ENCODE assay signal across 1 cellular context in genomic region chr2:160207804-160208661, GRCh38.
TF ChIP-seq lines count a peak whose summit lies in the region.

No MANE protein-coding gene starts in this region.

TF ChIP-seq in HepG2, 621 proteins besides CTCF, POLR2A, EP300 and RAD21 (continued from another document):
- TF ChIP-seq ZBTB26 (CRISPR knock-in tag; IDR thresholded peaks at IDR 0.05; ENCODE audit: borderline replicate concordance), result no peak
- TF ChIP-seq TRIM24 (CRISPR knock-in tag; IDR thresholded peaks at IDR 0.05), result no peak
- no peak for TF ChIP-seq NONO (IDR thresholded peaks at IDR 0.05)
- TF ChIP-seq NONO (CRISPR knock-in tag; conservative IDR thresholded peaks at IDR 0.05), result no peak
- no peak for TF ChIP-seq THAP8 (CRISPR knock-in tag; IDR thresholded peaks at IDR 0.05; ENCODE audit: borderline replicate concordance)
- TF ChIP-seq, protein P1, sequence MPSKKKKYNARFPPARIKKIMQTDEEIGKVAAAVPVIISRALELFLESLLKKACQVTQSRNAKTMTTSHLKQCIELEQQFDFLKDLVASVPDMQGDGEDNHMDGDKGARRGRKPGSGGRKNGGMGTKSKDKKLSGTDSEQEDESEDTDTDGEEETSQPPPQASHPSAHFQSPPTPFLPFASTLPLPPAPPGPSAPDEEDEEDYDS (CRISPR knock-in tag; IDR thresholded peaks at IDR 0.05), result 0 out of 2 replicates have a peak, but pooled peaks have one; percentile 15
- TF ChIP-seq HDAC1 (CRISPR knock-in tag; IDR thresholded peaks at IDR 0.05), result peak; percentile 50; the same call in 1 of the 2 replicates
- TF ChIP-seq, protein P2, sequence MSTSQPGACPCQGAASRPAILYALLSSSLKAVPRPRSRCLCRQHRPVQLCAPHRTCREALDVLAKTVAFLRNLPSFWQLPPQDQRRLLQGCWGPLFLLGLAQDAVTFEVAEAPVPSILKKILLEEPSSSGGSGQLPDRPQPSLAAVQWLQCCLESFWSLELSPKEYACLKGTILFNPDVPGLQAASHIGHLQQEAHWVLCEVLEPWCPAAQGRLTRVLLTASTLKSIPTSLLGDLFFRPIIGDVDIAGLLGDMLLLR (CRISPR knock-in tag; IDR thresholded peaks at IDR 0.05), result no peak
- TF ChIP-seq ZNF720 (CRISPR knock-in tag; IDR thresholded peaks at IDR 0.05), result no peak
- TF ChIP-seq TOE1 (CRISPR knock-in tag; IDR thresholded peaks at IDR 0.05), result no peak
- TF ChIP-seq, protein P3, sequence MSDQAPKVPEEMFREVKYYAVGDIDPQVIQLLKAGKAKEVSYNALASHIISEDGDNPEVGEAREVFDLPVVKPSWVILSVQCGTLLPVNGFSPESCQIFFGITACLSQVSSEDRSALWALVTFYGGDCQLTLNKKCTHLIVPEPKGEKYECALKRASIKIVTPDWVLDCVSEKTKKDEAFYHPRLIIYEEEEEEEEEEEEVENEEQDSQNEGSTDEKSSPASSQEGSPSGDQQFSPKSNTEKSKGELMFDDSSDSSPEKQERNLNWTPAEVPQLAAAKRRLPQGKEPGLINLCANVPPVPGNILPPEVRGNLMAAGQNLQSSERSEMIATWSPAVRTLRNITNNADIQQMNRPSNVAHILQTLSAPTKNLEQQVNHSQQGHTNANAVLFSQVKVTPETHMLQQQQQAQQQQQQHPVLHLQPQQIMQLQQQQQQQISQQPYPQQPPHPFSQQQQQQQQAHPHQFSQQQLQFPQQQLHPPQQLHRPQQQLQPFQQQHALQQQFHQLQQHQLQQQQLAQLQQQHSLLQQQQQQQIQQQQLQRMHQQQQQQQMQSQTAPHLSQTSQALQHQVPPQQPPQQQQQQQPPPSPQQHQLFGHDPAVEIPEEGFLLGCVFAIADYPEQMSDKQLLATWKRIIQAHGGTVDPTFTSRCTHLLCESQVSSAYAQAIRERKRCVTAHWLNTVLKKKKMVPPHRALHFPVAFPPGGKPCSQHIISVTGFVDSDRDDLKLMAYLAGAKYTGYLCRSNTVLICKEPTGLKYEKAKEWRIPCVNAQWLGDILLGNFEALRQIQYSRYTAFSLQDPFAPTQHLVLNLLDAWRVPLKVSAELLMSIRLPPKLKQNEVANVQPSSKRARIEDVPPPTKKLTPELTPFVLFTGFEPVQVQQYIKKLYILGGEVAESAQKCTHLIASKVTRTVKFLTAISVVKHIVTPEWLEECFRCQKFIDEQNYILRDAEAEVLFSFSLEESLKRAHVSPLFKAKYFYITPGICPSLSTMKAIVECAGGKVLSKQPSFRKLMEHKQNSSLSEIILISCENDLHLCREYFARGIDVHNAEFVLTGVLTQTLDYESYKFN (CRISPR knock-in tag; conservative IDR thresholded peaks at IDR 0.05), result 0 out of 2 replicates have a peak, but pooled peaks have one; percentile 21
- TF ChIP-seq ZNF44 (CRISPR knock-in tag; IDR thresholded peaks at IDR 0.05), result no peak
- no peak for TF ChIP-seq TBX3 (IDR thresholded peaks at IDR 0.05; ENCODE audit: borderline replicate concordance)
- TF ChIP-seq EZH2 (conservative IDR thresholded peaks at IDR 0.05; ENCODE audit: low read depth, low read length), result no peak
- TF ChIP-seq HNF1B (CRISPR knock-in tag; IDR thresholded peaks at IDR 0.05), result no peak
- TF ChIP-seq ETV6 (CRISPR knock-in tag; conservative IDR thresholded peaks at IDR 0.05), result no peak
- TF ChIP-seq YEATS2 (CRISPR knock-in tag; IDR thresholded peaks at IDR 0.05; ENCODE audit: borderline replicate concordance), result no peak
- TF ChIP-seq HIC2 (CRISPR knock-in tag; IDR thresholded peaks at IDR 0.05; ENCODE audit: low read depth), result peak; percentile 99
- peak; percentile 46; the same call in 1 of the 2 replicates for TF ChIP-seq ETV5 (CRISPR knock-in tag; IDR thresholded peaks at IDR 0.05; ENCODE audit: borderline replicate concordance)
- no peak for TF ChIP-seq ZNF773 (CRISPR knock-in tag; IDR thresholded peaks at IDR 0.05; ENCODE audit: borderline replicate concordance)
- TF ChIP-seq ZNF282 (IDR thresholded peaks at IDR 0.05; ENCODE audit: partially characterized antibody), result no peak
- TF ChIP-seq POLR2G (IDR thresholded peaks at IDR 0.05; ENCODE audit: low read depth, low read length), result 0 out of 2 replicates have a peak, but pooled peaks have one; percentile 33
- peak; percentile 94 for TF ChIP-seq HNRNPL (IDR thresholded peaks at IDR 0.05; ENCODE audit: low read depth, low read length)
- 0 out of 2 replicates have a peak, but pooled peaks have one; percentile 20 for TF ChIP-seq RARA (CRISPR knock-in tag; IDR thresholded peaks at IDR 0.05)
- no peak for TF ChIP-seq RFX3 (CRISPR knock-in tag; IDR thresholded peaks at IDR 0.05)
- no peak for TF ChIP-seq ZNF431 (CRISPR knock-in tag; IDR thresholded peaks at IDR 0.05; ENCODE audit: borderline replicate concordance, low read depth)
- TF ChIP-seq ZBED4 (CRISPR knock-in tag; IDR thresholded peaks at IDR 0.05; ENCODE audit: borderline replicate concordance), result no peak
- TF ChIP-seq PHF21A (CRISPR knock-in tag; IDR thresholded peaks at IDR 0.05), result 0 out of 2 replicates have a peak, but pooled peaks have one; percentile 35
- no peak for TF ChIP-seq ZNF577 (CRISPR knock-in tag; IDR thresholded peaks at IDR 0.05; ENCODE audit: borderline replicate concordance, low read depth)
- TF ChIP-seq ZNF607 (CRISPR knock-in tag; IDR thresholded peaks at IDR 0.05; ENCODE audit: borderline replicate concordance), result no peak
- TF ChIP-seq HMG20A (CRISPR knock-in tag; IDR thresholded peaks at IDR 0.05; ENCODE audit: borderline replicate concordance), result peak; percentile 25; the same call in 1 of the 2 replicates
- no peak for TF ChIP-seq ELF4 (CRISPR knock-in tag; IDR thresholded peaks at IDR 0.05; ENCODE audit: borderline replicate concordance)
- no peak for TF ChIP-seq GLI4 (CRISPR knock-in tag; IDR thresholded peaks at IDR 0.05; ENCODE audit: borderline replicate concordance)
- no peak for TF ChIP-seq FOXC1 (CRISPR knock-in tag; IDR thresholded peaks at IDR 0.05; ENCODE audit: borderline replicate concordance)
- TF ChIP-seq ZNF180 (CRISPR knock-in tag; IDR thresholded peaks at IDR 0.05; ENCODE audit: borderline replicate concordance, low read depth), result no peak
- TF ChIP-seq ZNF570 (CRISPR knock-in tag; IDR thresholded peaks at IDR 0.05; ENCODE audit: borderline replicate concordance), result no peak
- no peak for TF ChIP-seq ZNF138 (CRISPR knock-in tag; IDR thresholded peaks at IDR 0.05; ENCODE audit: low read depth)
TF ChIP-seq in HepG2: peak in this region for 26.
